In genomic region chr9:68643901-68644809, GRCh38 we compare ENCODE assay signal across 9 cellular contexts.
A peak's percentile ranks its signal among the peaks of the same experiment; 100 is the strongest.
DNase-seq lines count a peak whose midpoint lies in the region; ATAC-seq and TF ChIP-seq lines count a peak whose summit lies in the region.
"Had no signal": no experiment of that assay in that cellular context is flagged by ENCODE, and none has a peak within 500 bp of the region (broad histone marks: within the 10 kb centered on the region; RNA-seq: fewer than 3 reads in every experiment).

No MANE protein-coding gene starts in this region.

- peaks cover 29% of the 10 kb centered on the region for H3K27me3 Mint-ChIP-seq in MCF 10A (ENCODE audit: insufficient read depth, unreplicated experiment)
- no peaks in the 10 kb centered on the region for H3K27me3 Mint-ChIP-seq in Caco-2 (ENCODE audit: insufficient read depth, unreplicated experiment)

- H3K36me3 Mint-ChIP-seq in MCF 10A (ENCODE audit: insufficient read depth, unreplicated experiment) (no peaks in the 10 kb centered on the region), Caco-2 (ENCODE audit: insufficient read depth, unreplicated experiment) (no peaks in the 10 kb centered on the region)

- H3K4me1 ChIP-seq in aorta (ENCODE audit: control insufficient read depth in 1 of 2, insufficient read depth in 2 of 2, low read length in 2 of 2) (no peaks in the 10 kb centered on the region), Caco-2 (no peaks in the 10 kb centered on the region)
- H3K4me1 ChIP-seq: pancreas had no signal

- H3K36me3 ChIP-seq in aorta (ENCODE audit: control insufficient read depth in 1 of 2, insufficient read depth in 2 of 2, low read length in 1 of 2) (no peaks in the 10 kb centered on the region), Caco-2 (ENCODE audit: control insufficient read depth, insufficient read depth, low read length) (no peaks in the 10 kb centered on the region)
- H3K36me3 ChIP-seq: pancreas had no signal

- POLR2A ChIA-PET in MCF 10A (lab: Yijun Ruan, JAX) (no interaction called here), Caco-2 (lab: Charles Lee) (no interaction called here)

- WGBS in aorta, 2 donors: 76 to 79% methylated on average over 11 of the region's 11 CpGs

- H3K9me3 ChIP-seq in aorta (ENCODE audit: control insufficient read depth, low read length) (no peaks in the 10 kb centered on the region), Caco-2 (no peaks in the 10 kb centered on the region)
- H3K9me3 ChIP-seq: pancreas had no signal

- H3K27me3 ChIP-seq in aorta (ENCODE audit: control insufficient read depth in 1 of 2, insufficient read depth in 2 of 2, low read length in 1 of 2) (no peaks in the 10 kb centered on the region), Caco-2 (replicated peaks; ENCODE audit: control insufficient read depth, insufficient read depth, low read length) (no peaks in the 10 kb centered on the region)
- H3K27me3 ChIP-seq: pancreas had no signal

- CTCF ChIA-PET in MCF 10A (lab: Yijun Ruan, JAX) (no interaction called here), Caco-2 (lab: Charles Lee) (no interaction called here)

- H3K4me3 ChIP-seq in aorta (ENCODE audit: low read length in 2 of 2) (no peak overlapping the region), Caco-2 (ENCODE audit: low read depth, low read length) (no peak overlapping the region)
- H3K4me3 ChIP-seq: pancreas had no signal

- ATAC-seq in GM18868 (IDR thresholded peaks at IDR 0.05; ENCODE audit: unreplicated experiment) (peak; percentile 50), GM21786 (IDR thresholded peaks at IDR 0.05; ENCODE audit: unreplicated experiment) (peak; percentile 65), HG03558 (IDR thresholded peaks at IDR 0.05; ENCODE audit: extremely low read depth, unreplicated experiment) (peak; percentile 30), aorta (ENCODE audit: low FRiP score) (no peak)
- ATAC-seq: pancreas had no signal

- intact Hi-C loops in MCF 10A (cut with micrococcal nuclease) (no loop called here), aorta (cut with DNase I) (no loop called here), Caco-2 (cut with micrococcal nuclease; ENCODE audit: unreplicated experiment) (no loop called here)

- H3K4me1 Mint-ChIP-seq in MCF 10A (ENCODE audit: insufficient read depth, unreplicated experiment): no peaks in the 10 kb centered on the region
- no peaks in the 10 kb centered on the region for H3K4me1 Mint-ChIP-seq in Caco-2 (ENCODE audit: low read depth, unreplicated experiment)

- no peak for TF ChIP-seq CTCF in MCF 10A (IDR thresholded peaks at IDR 0.05; ENCODE audit: unreplicated experiment)
- TF ChIP-seq CTCF in Caco-2 (IDR thresholded peaks at IDR 0.05; ENCODE audit: insufficient read depth in 1 of 2, low read depth in 1 of 2, low read length in 1 of 2, severe bottlenecking in 1 of 2, unreplicated experiment in 1 of 2): no peak

- no peak overlapping the region for H3K27ac Mint-ChIP-seq in MCF 10A (ENCODE audit: low read depth, unreplicated experiment)
- H3K27ac Mint-ChIP-seq in Caco-2 (ENCODE audit: unreplicated experiment): no peak overlapping the region

- no peak overlapping the region for H3K27ac ChIP-seq in aorta (ENCODE audit: low read depth in 1 of 2, low read length in 2 of 2)
- H3K27ac ChIP-seq: pancreas had no signal

- DNase-seq in iPS-NIHi11 (ENCODE audit: low spot score) (peak; percentile 60), MCF 10A (ENCODE audit: unreplicated experiment) (no peak), SIG-M5 treated with dmso at 0.1 percent for 504 hours (lab: John Stamatoyannopoulos, UW; ENCODE audit: unreplicated experiment) (no peak), aorta (no peak), Caco-2 (no peak)
- DNase-seq: pancreas had no signal

- no peak overlapping the region for H3K4me3 Mint-ChIP-seq in MCF 10A (ENCODE audit: unreplicated experiment)
- H3K4me3 Mint-ChIP-seq in Caco-2 (ENCODE audit: unreplicated experiment): no peak overlapping the region

- H3K9me3 Mint-ChIP-seq in MCF 10A (ENCODE audit: unreplicated experiment): no peaks in the 10 kb centered on the region
- H3K9me3 Mint-ChIP-seq in Caco-2 (ENCODE audit: unreplicated experiment): no peaks in the 10 kb centered on the region

- BruUV-seq in MCF 10A (replicated peaks; lab: Mats Ljungman, UMichigan): no TSS peak
- no TSS peak for BruUV-seq in Caco-2 (replicated peaks; lab: Mats Ljungman, UMichigan)
